In the genomic region with DNA sequence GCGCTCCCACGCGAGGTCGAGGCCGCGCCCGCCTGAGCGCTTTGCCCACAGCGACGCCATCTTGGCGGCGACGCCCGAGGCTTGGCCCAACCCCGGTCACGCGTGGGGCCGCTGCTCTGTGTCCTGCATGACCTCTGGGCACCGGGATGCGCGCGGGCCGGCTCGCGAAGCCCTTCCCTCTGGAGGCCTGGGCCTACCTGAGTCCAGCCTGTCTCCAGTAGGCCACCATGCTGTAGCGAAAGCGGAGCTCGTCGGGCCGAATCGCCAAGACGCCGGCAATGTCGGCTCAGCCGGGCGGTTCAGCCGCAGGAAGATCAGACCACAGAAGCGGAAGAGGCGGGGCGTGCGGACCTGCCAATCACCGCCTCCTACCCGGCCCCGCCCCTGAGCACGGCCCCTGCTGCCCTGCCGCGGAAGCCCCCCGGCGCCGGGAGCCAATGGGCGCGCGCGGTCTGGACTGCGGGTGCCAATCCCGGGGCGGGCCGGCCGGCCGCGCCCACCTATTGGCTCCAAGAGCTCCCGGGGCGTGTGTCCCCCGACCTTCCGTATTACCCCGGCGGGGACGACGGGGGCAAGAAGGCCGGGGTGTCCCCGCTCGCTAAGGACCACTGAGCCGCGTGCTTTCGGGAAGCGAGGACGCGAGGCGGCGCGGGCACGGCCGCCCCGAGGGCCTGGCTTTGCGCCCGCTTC, we compare ENCODE assay signal across 8 cellular contexts. TPM values are rescaled to one million over a fixed set of nuclear protein-coding genes. Genes with fewer than 3 reads are reported as not detected.
DNase-seq lines count a peak whose midpoint lies in the region; ATAC-seq and TF ChIP-seq lines count a peak whose summit lies in the region.

TSS of gene ATP5F1E (minus strand) at position 313 of the 690 bp plus-strand sequence. CDS start at position 229, 84 bp downstream.

- peaks cover 5 to 46% (median 39%) of the 10 kb centered on the region in 4 donors for H3K36me3 ChIP-seq in liver (ENCODE audit: control insufficient read depth in 4 of 4, insufficient read depth in 3 of 4, low read depth in 1 of 4, low read length in 3 of 4)

- H3K36me3 Mint-ChIP-seq in dendritic cell treated with granulocyte-macrophage colony-stimulating factor and Interleukin-4, amounts not matched to agents 40 ng/mL and 50 ng/mL, for 4 days (ENCODE audit: low read depth): peaks cover 81% of the 10 kb centered on the region

- peak within 1 kb of the TSS; percentile 77 to 79 for H3K27ac ChIP-seq in liver (ENCODE audit: low read depth in 1 of 2, low read length in 2 of 2)

- peak within 1 kb of the TSS; percentile 62 to 83 for H3K9ac ChIP-seq in liver (ENCODE audit: low read depth in 1 of 2, low read length in 2 of 2)

- H3K4me3 Mint-ChIP-seq in dendritic cell treated with granulocyte-macrophage colony-stimulating factor and Interleukin-4, amounts not matched to agents 40 ng/mL and 50 ng/mL, for 4 days: peak within 1 kb of the TSS; percentile 93

- H3K4me3 ChIP-seq in liver (ENCODE audit: low read depth in 1 of 3, low read length in 3 of 3): peak within 1 kb of the TSS; percentile 67 to 94 (median 79)

- H3K4me1 Mint-ChIP-seq in dendritic cell treated with granulocyte-macrophage colony-stimulating factor and Interleukin-4, amounts not matched to agents 40 ng/mL and 50 ng/mL, for 4 days (ENCODE audit: low read depth): peaks cover 37% of the 10 kb centered on the region

- peak in 1 of 2 donors; percentile 26 for TF ChIP-seq RAD21 in liver (IDR thresholded peaks at IDR 0.05)

- no peaks in the 10 kb centered on the region for H3K27me3 ChIP-seq in liver (ENCODE audit: control insufficient read depth in 4 of 4, insufficient read depth in 4 of 4, low read length in 3 of 4)

- H3K27me3 Mint-ChIP-seq in dendritic cell treated with granulocyte-macrophage colony-stimulating factor and Interleukin-4, amounts not matched to agents 40 ng/mL and 50 ng/mL, for 4 days: no peaks in the 10 kb centered on the region

- H3K27ac Mint-ChIP-seq in dendritic cell treated with granulocyte-macrophage colony-stimulating factor and Interleukin-4, amounts not matched to agents 40 ng/mL and 50 ng/mL, for 4 days: peak within 1 kb of the TSS; percentile 98

- no peak for TF ChIP-seq CTCF in liver (IDR thresholded peaks at IDR 0.05; ENCODE audit: low read depth, low read length, missing input control)

- under 1% methylated on average over 86 of the region's 86 CpGs for WGBS in liver

- DNase-seq in C1 segment of cervical spinal cord (lab: John Stamatoyannopoulos, UW) (peak; percentile 45 to 99 (median 92)), NCI-H774 (lab: John Stamatoyannopoulos, UW) (peak; percentile 92)
- DNase-seq in activated CD4-positive, alpha-beta T cell treated with anti-CD3 and anti-CD28 coated beads, Interleukin-2, amount 50 U/mL, for 4 hours: peak; percentile 95 to 96
- DNase-seq in stimulated activated CD4-positive, alpha-beta T cell treated with anti-CD3 and anti-CD28 coated beads, Interleukin-4, amount 100 ng/mL, for 1 hour: peak; percentile 98

- H3K9me3 ChIP-seq in liver (ENCODE audit: control insufficient read depth in 4 of 4, low read length in 3 of 4): no peaks in the 10 kb centered on the region

- ATAC-seq in GM19395 (IDR thresholded peaks at IDR 0.05; ENCODE audit: unreplicated experiment) (peak; percentile 90), HG03565 (IDR thresholded peaks at IDR 0.05; ENCODE audit: unreplicated experiment) (peak; percentile 81)

- peaks cover 3 to 22% (median 17%) of the 10 kb centered on the region in 4 donors for H3K4me1 ChIP-seq in liver (ENCODE audit: control insufficient read depth in 4 of 4, insufficient read depth in 4 of 4, low read length in 3 of 4)

- intact Hi-C loops in dendritic cell treated with granulocyte-macrophage colony-stimulating factor and Interleukin-4, amounts not matched to agents 40 ng/mL and 50 ng/mL, for 4 days (cut with micrococcal nuclease): loop anchor here (1.0 to 10.0 kb wide), 4 partner anchors 27 to 380 kb away; partner anchors contain the start of genes NELFCD and STX16

- no peaks in the 10 kb centered on the region for H3K9me3 Mint-ChIP-seq in dendritic cell treated with granulocyte-macrophage colony-stimulating factor and Interleukin-4, amounts not matched to agents 40 ng/mL and 50 ng/mL, for 4 days

TF ChIP-seq in liver, 16 proteins besides CTCF, POLR2A, EP300 and RAD21:
- TF ChIP-seq SP1 (IDR thresholded peaks at IDR 0.05): no peak
- no peak for TF ChIP-seq TAF1 (conservative IDR thresholded peaks at IDR 0.05)
- no peak for TF ChIP-seq ATF3 (IDR thresholded peaks at IDR 0.05)
- peak; percentile 9 to 76 for TF ChIP-seq GABPA (IDR thresholded peaks at IDR 0.05 in 1 of 2, conservative IDR thresholded peaks at IDR 0.05 in 1 of 2)
- no peak for TF ChIP-seq FOXA1 (IDR thresholded peaks at IDR 0.05)
- peak in 1 of 2 donors; percentile 13 for TF ChIP-seq RXRA (IDR thresholded peaks at IDR 0.05)
- no peak for TF ChIP-seq FOXA2 (IDR thresholded peaks at IDR 0.05)
- TF ChIP-seq NR2F2 (IDR thresholded peaks at IDR 0.05): no peak
- no peak for TF ChIP-seq HNF4G (IDR thresholded peaks at IDR 0.05)
- TF ChIP-seq EGR1 (IDR thresholded peaks at IDR 0.05; ENCODE audit: low read depth in 2 of 2): no peak
- TF ChIP-seq YY1 (IDR thresholded peaks at IDR 0.05): peak; percentile 93
- peak; percentile 61 for TF ChIP-seq REST (IDR thresholded peaks at IDR 0.05)
- TF ChIP-seq ZBTB33 (IDR thresholded peaks at IDR 0.05): no peak
- TF ChIP-seq MAX (IDR thresholded peaks at IDR 0.05): no peak
- no peak for TF ChIP-seq JUND (IDR thresholded peaks at IDR 0.05)
- no peak for TF ChIP-seq HNF4A (conservative IDR thresholded peaks at IDR 0.05)
TF ChIP-seq in liver: peak in this region for 4.

RNA-seq across cellular contexts. Expression of gene ATP5F1E, which starts in this region (rescaled TPM):
- total RNA-seq in liver: 10 to 100 TPM; 11.7 to 16.6 TPM
- polyA plus RNA-seq in liver: 100 to 1,000 TPM in 1 of 2 donors, 10 to 100 TPM in 1; 38.8 to 148 TPM

Comparison
In these comparisons a context has a peak if more than half of its experiments do, and no peak if none do; other contexts are left out.
1. Peak in every context shown above with its lines: DNase-seq, ATAC-seq, H3K4me3 ChIP-seq and H3K27ac ChIP-seq.